In the genomic region with DNA sequence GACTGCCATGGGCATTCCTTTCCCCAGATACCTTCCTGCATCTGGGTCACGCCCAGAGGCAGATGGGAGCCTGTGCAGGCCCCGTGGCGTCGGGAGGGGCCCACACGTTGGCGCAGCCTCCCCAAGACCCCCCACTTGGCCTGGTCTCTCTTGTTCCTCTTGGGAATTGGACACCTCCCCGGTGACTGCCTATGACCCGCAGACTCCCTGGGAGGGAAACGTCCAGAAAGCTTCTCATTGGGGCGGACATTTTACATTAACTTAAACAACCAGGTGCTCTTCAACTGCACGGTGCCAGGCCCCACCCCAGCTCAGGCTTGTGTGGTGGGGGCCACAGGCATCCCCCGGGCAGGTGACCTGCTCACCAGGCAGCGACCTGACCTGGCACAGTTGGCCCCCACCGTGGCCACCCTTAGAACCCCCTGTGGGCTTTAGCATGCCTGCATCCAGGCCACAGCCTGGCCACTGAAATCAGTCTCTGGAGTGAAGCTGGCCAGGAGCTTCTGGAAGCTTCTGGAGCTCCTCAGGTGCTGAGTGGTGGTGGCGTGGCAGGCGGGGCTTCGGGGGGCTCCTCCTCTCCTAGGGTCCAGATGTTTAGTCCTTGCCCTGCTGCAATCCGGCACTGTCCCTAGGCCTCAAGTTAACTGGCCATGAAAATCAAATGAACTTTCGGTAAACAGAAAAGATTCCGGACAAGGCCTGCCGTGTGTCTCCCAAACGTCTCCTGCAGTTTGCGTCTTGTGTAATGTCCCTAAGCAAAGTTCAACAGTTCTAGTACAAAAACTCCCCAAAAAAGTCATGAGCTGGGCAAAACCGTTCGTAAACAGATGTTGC, we compare ENCODE assay signal across 1 cellular context.
A peak's percentile ranks its signal among the peaks of the same experiment; 100 is the strongest.
TF ChIP-seq lines count a peak whose summit lies in the region.

No MANE protein-coding gene starts in this region.

TF ChIP-seq in HepG2, 621 proteins besides CTCF, POLR2A, EP300 and RAD21 (continued from another document and continues in another):
- TF ChIP-seq, protein P1, sequence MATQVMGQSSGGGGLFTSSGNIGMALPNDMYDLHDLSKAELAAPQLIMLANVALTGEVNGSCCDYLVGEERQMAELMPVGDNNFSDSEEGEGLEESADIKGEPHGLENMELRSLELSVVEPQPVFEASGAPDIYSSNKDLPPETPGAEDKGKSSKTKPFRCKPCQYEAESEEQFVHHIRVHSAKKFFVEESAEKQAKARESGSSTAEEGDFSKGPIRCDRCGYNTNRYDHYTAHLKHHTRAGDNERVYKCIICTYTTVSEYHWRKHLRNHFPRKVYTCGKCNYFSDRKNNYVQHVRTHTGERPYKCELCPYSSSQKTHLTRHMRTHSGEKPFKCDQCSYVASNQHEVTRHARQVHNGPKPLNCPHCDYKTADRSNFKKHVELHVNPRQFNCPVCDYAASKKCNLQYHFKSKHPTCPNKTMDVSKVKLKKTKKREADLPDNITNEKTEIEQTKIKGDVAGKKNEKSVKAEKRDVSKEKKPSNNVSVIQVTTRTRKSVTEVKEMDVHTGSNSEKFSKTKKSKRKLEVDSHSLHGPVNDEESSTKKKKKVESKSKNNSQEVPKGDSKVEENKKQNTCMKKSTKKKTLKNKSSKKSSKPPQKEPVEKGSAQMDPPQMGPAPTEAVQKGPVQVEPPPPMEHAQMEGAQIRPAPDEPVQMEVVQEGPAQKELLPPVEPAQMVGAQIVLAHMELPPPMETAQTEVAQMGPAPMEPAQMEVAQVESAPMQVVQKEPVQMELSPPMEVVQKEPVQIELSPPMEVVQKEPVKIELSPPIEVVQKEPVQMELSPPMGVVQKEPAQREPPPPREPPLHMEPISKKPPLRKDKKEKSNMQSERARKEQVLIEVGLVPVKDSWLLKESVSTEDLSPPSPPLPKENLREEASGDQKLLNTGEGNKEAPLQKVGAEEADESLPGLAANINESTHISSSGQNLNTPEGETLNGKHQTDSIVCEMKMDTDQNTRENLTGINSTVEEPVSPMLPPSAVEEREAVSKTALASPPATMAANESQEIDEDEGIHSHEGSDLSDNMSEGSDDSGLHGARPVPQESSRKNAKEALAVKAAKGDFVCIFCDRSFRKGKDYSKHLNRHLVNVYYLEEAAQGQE (IDR thresholded peaks at IDR 0.05; ENCODE audit: borderline replicate concordance in 1 of 2, low read depth in 1 of 2, low read length in 2 of 2) = no peak
- TF ChIP-seq ZFP36 (IDR thresholded peaks at IDR 0.05; ENCODE audit: borderline replicate concordance, low read depth, low read length, partially characterized antibody) (no peak), ZNF335 (CRISPR knock-in tag; IDR thresholded peaks at IDR 0.05) (no peak), HNRNPK (IDR thresholded peaks at IDR 0.05; ENCODE audit: low read depth, low read length, poor library complexity, severe bottlenecking) (no peak), KAT8 (CRISPR knock-in tag; IDR thresholded peaks at IDR 0.05) (no peak), ZBTB7B (CRISPR knock-in tag; IDR thresholded peaks at IDR 0.05) (peak; percentile 74; the same call in 1 of the 2 replicates), THAP11 (CRISPR knock-in tag; IDR thresholded peaks at IDR 0.05) (peak; percentile 52; the same call in 1 of the 2 replicates), ZNF547 (CRISPR knock-in tag; IDR thresholded peaks at IDR 0.05) (no peak), ZNF75D (CRISPR knock-in tag; IDR thresholded peaks at IDR 0.05; ENCODE audit: borderline replicate concordance) (no peak), ZNF776 (CRISPR knock-in tag; IDR thresholded peaks at IDR 0.05) (no peak), ZKSCAN1 (IDR thresholded peaks at IDR 0.05; ENCODE audit: low read length) (no peak), U2AF1 (optimal IDR thresholded peaks at IDR 0.05; ENCODE audit: low read depth, low read length) (no peak), JARID2 (CRISPR knock-in tag; IDR thresholded peaks at IDR 0.05; ENCODE audit: insufficient replicate concordance) (no peak), XRCC5 (optimal IDR thresholded peaks at IDR 0.05; ENCODE audit: low read length) (no peak), SRSF9 (IDR thresholded peaks at IDR 0.05; ENCODE audit: borderline replicate concordance, insufficient read depth, low read depth, low read length, poor library complexity, severe bottlenecking) (no peak), RELA (CRISPR knock-in tag; IDR thresholded peaks at IDR 0.05) (no peak), GTF2F1 (IDR thresholded peaks at IDR 0.05; ENCODE audit: low read length) (no peak), AHR (CRISPR knock-in tag; IDR thresholded peaks at IDR 0.05) (no peak), MAFF (IDR thresholded peaks at IDR 0.05; ENCODE audit: low read depth, low read length) (peak; percentile 77), ZNF337 (CRISPR knock-in tag; IDR thresholded peaks at IDR 0.05; ENCODE audit: borderline replicate concordance, low read depth) (no peak), SMC3 (IDR thresholded peaks at IDR 0.05; ENCODE audit: low read length) (no peak), ZNF263 (CRISPR knock-in tag; IDR thresholded peaks at IDR 0.05) (no peak; the same call in 1 of the 2 replicates), SALL2 (CRISPR knock-in tag; IDR thresholded peaks at IDR 0.05) (no peak), SP140L (CRISPR knock-in tag; IDR thresholded peaks at IDR 0.05; ENCODE audit: borderline replicate concordance) (0 out of 2 replicates have a peak, but pooled peaks have one; percentile 44), GPN1 (CRISPR knock-in tag; IDR thresholded peaks at IDR 0.05; ENCODE audit: borderline replicate concordance) (no peak), KLF11 (CRISPR knock-in tag; IDR thresholded peaks at IDR 0.05) (0 out of 2 replicates have a peak, but pooled peaks have one; percentile 15), TCF7L2 (IDR thresholded peaks at IDR 0.05; ENCODE audit: low read depth, low read length) (no peak), PTBP1 (IDR thresholded peaks at IDR 0.05; ENCODE audit: low read depth, low read length, poor library complexity, severe bottlenecking) (no peak), ZNF777 (CRISPR knock-in tag; IDR thresholded peaks at IDR 0.05) (no peak), ZXDC (CRISPR knock-in tag; IDR thresholded peaks at IDR 0.05) (0 out of 2 replicates have a peak, but pooled peaks have one; percentile 48), ZNF460 (CRISPR knock-in tag; IDR thresholded peaks at IDR 0.05; ENCODE audit: borderline replicate concordance) (no peak; the same call in 1 of the 2 replicates), ZNF333 (CRISPR knock-in tag; IDR thresholded peaks at IDR 0.05; ENCODE audit: borderline replicate concordance) (no peak), FOXJ3 (CRISPR knock-in tag; IDR thresholded peaks at IDR 0.05; ENCODE audit: borderline replicate concordance) (peak; percentile 74; the same call in 1 of the 2 replicates), USF2 (IDR thresholded peaks at IDR 0.05; ENCODE audit: low read depth, low read length) (no peak), USF2 (CRISPR knock-in tag; IDR thresholded peaks at IDR 0.05; ENCODE audit: borderline replicate concordance) (no peak), ZNF142 (CRISPR knock-in tag; IDR thresholded peaks at IDR 0.05) (no peak)
- TF ChIP-seq, protein P2, sequence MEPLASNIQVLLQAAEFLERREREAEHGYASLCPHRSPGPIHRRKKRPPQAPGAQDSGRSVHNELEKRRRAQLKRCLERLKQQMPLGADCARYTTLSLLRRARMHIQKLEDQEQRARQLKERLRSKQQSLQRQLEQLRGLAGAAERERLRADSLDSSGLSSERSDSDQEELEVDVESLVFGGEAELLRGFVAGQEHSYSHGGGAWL (CRISPR knock-in tag; IDR thresholded peaks at IDR 0.05) = peak; percentile 59; the same call in 1 of the 2 replicates
- TF ChIP-seq, protein P3, sequence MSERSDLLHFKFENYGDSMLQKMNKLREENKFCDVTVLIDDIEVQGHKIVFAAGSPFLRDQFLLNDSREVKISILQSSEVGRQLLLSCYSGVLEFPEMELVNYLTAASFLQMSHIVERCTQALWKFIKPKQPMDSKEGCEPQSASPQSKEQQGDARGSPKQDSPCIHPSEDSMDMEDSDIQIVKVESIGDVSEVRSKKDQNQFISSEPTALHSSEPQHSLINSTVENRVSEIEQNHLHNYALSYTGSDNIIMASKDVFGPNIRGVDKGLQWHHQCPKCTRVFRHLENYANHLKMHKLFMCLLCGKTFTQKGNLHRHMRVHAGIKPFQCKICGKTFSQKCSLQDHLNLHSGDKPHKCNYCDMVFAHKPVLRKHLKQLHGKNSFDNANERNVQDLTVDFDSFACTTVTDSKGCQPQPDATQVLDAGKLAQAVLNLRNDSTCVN (CRISPR knock-in tag; IDR thresholded peaks at IDR 0.05; ENCODE audit: borderline replicate concordance) = peak; percentile 96
- TF ChIP-seq, protein P4, sequence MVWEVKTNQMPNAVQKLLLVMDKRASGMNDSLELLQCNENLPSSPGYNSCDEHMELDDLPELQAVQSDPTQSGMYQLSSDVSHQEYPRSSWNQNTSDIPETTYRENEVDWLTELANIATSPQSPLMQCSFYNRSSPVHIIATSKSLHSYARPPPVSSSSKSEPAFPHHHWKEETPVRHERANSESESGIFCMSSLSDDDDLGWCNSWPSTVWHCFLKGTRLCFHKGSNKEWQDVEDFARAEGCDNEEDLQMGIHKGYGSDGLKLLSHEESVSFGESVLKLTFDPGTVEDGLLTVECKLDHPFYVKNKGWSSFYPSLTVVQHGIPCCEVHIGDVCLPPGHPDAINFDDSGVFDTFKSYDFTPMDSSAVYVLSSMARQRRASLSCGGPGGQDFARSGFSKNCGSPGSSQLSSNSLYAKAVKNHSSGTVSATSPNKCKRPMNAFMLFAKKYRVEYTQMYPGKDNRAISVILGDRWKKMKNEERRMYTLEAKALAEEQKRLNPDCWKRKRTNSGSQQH (CRISPR knock-in tag; IDR thresholded peaks at IDR 0.05; ENCODE audit: low read depth) = no peak
